1 cellular context compared by ENCODE assay signal in the genomic region with DNA sequence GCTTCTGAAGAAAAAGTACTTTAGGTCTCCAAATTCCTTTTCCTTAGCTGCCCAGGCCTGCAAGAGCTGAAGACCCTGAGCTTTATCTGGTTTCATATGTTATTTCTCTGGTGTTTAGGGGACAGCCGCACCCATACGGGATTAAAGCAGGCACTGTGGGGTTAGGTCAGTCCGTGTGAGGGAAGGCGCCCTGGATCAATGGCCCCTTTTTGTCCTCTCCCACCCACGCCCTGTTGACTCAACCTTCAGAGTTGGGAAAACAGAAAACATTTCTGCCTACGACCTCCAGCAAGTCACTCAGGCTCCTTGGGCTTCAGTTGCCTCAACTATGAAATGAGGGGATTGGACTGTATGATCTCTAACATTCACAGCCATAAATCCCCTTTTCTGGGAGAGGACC.
TF ChIP-seq lines count a peak whose summit lies in the region.

No MANE protein-coding gene starts in this region.

TF ChIP-seq in HCT116, 20 proteins besides CTCF, POLR2A, EP300 and RAD21 (continued from another document):
- TF ChIP-seq, protein P1, sequence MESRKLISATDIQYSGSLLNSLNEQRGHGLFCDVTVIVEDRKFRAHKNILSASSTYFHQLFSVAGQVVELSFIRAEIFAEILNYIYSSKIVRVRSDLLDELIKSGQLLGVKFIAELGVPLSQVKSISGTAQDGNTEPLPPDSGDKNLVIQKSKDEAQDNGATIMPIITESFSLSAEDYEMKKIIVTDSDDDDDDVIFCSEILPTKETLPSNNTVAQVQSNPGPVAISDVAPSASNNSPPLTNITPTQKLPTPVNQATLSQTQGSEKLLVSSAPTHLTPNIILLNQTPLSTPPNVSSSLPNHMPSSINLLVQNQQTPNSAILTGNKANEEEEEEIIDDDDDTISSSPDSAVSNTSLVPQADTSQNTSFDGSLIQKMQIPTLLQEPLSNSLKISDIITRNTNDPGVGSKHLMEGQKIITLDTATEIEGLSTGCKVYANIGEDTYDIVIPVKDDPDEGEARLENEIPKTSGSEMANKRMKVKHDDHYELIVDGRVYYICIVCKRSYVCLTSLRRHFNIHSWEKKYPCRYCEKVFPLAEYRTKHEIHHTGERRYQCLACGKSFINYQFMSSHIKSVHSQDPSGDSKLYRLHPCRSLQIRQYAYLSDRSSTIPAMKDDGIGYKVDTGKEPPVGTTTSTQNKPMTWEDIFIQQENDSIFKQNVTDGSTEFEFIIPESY (IDR thresholded peaks at IDR 0.05; ENCODE audit: extremely low read depth, insufficient replicate concordance, low read length): no peak
- TF ChIP-seq ZNF274 (IDR thresholded peaks at IDR 0.05; ENCODE audit: low read depth, low read length) (no peak), SIN3A (IDR thresholded peaks at IDR 0.05; ENCODE audit: low read depth) (no peak), CEBPB (IDR thresholded peaks at IDR 0.05; ENCODE audit: low read depth) (no peak), EZH2phosphoT487 (IDR thresholded peaks at IDR 0.05; ENCODE audit: borderline replicate concordance) (no peak), TCF7L2 (IDR thresholded peaks at IDR 0.05; ENCODE audit: borderline replicate concordance, extremely low read depth, insufficient read depth, insufficient read length) (no peak)
- TF ChIP-seq, protein P2, sequence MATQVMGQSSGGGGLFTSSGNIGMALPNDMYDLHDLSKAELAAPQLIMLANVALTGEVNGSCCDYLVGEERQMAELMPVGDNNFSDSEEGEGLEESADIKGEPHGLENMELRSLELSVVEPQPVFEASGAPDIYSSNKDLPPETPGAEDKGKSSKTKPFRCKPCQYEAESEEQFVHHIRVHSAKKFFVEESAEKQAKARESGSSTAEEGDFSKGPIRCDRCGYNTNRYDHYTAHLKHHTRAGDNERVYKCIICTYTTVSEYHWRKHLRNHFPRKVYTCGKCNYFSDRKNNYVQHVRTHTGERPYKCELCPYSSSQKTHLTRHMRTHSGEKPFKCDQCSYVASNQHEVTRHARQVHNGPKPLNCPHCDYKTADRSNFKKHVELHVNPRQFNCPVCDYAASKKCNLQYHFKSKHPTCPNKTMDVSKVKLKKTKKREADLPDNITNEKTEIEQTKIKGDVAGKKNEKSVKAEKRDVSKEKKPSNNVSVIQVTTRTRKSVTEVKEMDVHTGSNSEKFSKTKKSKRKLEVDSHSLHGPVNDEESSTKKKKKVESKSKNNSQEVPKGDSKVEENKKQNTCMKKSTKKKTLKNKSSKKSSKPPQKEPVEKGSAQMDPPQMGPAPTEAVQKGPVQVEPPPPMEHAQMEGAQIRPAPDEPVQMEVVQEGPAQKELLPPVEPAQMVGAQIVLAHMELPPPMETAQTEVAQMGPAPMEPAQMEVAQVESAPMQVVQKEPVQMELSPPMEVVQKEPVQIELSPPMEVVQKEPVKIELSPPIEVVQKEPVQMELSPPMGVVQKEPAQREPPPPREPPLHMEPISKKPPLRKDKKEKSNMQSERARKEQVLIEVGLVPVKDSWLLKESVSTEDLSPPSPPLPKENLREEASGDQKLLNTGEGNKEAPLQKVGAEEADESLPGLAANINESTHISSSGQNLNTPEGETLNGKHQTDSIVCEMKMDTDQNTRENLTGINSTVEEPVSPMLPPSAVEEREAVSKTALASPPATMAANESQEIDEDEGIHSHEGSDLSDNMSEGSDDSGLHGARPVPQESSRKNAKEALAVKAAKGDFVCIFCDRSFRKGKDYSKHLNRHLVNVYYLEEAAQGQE (IDR thresholded peaks at IDR 0.05; ENCODE audit: low read depth): no peak
- TF ChIP-seq, protein P3, sequence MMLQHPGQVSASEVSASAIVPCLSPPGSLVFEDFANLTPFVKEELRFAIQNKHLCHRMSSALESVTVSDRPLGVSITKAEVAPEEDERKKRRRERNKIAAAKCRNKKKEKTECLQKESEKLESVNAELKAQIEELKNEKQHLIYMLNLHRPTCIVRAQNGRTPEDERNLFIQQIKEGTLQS (IDR thresholded peaks at IDR 0.05): no peak
